8 cellular contexts compared by ENCODE assay signal in genomic region chr2:56009758-56010534, GRCh38.
DNase-seq lines count a peak whose midpoint lies in the region; ATAC-seq and TF ChIP-seq lines count a peak whose summit lies in the region.

No MANE protein-coding gene starts in this region.

- H3K9me3 Mint-ChIP-seq in Calu3 (ENCODE audit: low read depth, unreplicated experiment) = no peaks in the 10 kb centered on the region
- no peaks in the 10 kb centered on the region for H3K9me3 Mint-ChIP-seq in activated T-helper 17 cell treated with anti-CD3 and anti-CD28 coated beads, Interleukin-2, amount 50 U/mL, for 72 hours

- H3K27me3 ChIP-seq in hepatocyte = no peaks in the 10 kb centered on the region
- H3K27me3 ChIP-seq in aorta (ENCODE audit: control insufficient read depth in 1 of 2, insufficient read depth in 2 of 2, low read length in 1 of 2) = no peaks in the 10 kb centered on the region

- CTCF ChIA-PET in Calu3 (lab: Charles Lee) = interaction anchor here (0.7 to 2.3 kb wide), 2 partner anchors 124 to 238 kb away, joined by 3 to 18 read pairs; no protein-coding TSS in a partner anchor

- peak; percentile 69; the same call in 2 of the 3 replicates for ATAC-seq in SK-N-SH treated with all-trans-retinoic acid at 6 μM for 48 hours
- ATAC-seq in aorta (ENCODE audit: low FRiP score) = peak; percentile 68
- ATAC-seq in activated T-helper 17 cell treated with anti-CD3 and anti-CD28 coated beads, Interleukin-2, amount 50 U/mL, for 72 hours (replicated peaks) = no peak

- no peak overlapping the region for H3K27ac Mint-ChIP-seq in Calu3 (ENCODE audit: unreplicated experiment)
- H3K27ac Mint-ChIP-seq in activated T-helper 17 cell treated with anti-CD3 and anti-CD28 coated beads, Interleukin-2, amount 50 U/mL, for 72 hours = no peak overlapping the region

- H3K4me3 Mint-ChIP-seq in Calu3 (ENCODE audit: low read depth, unreplicated experiment) = no peak overlapping the region
- no peak overlapping the region for H3K4me3 Mint-ChIP-seq in activated T-helper 17 cell treated with anti-CD3 and anti-CD28 coated beads, Interleukin-2, amount 50 U/mL, for 72 hours

- H2AFZ ChIP-seq in hepatocyte = no peak overlapping the region

- DNase-seq in Calu3 (no peak), Kasumi-1 (lab: John Stamatoyannopoulos, UW) (peak; percentile 21 to 60), hepatocyte (ENCODE audit: low spot score) (peak; percentile 46), aorta (no peak)
- DNase-seq in stimulated activated CD4-positive, alpha-beta T cell treated with anti-CD3 and anti-CD28 coated beads, Interleukin-1b, Interleukin-23, amount 100 ng/mL, for 48 hours = no peak
- DNase-seq in stimulated activated CD4-positive, alpha-beta T cell treated with anti-CD3 and anti-CD28 coated beads, Interleukin-15, amount 100 ng/mL, for 24 hours = no peak

- H3K4me1 ChIP-seq in hepatocyte (ENCODE audit: insufficient read depth) (peaks cover 3% of the 10 kb centered on the region), aorta (ENCODE audit: control insufficient read depth in 1 of 2, insufficient read depth in 2 of 2, low read length in 2 of 2) (peaks cover 2 to 3% of the 10 kb centered on the region in 2 donors)

- H3K79me2 ChIP-seq in hepatocyte = no peaks in the 10 kb centered on the region

- H3K36me3 Mint-ChIP-seq in Calu3 (ENCODE audit: insufficient read depth, unreplicated experiment) = no peaks in the 10 kb centered on the region
- no peaks in the 10 kb centered on the region for H3K36me3 Mint-ChIP-seq in activated T-helper 17 cell treated with anti-CD3 and anti-CD28 coated beads, Interleukin-2, amount 50 U/mL, for 72 hours (ENCODE audit: low read depth)

- no peak overlapping the region for H3K4me3 ChIP-seq in hepatocyte
- no peak overlapping the region for H3K4me3 ChIP-seq in aorta (ENCODE audit: low read length in 2 of 2)

- H3K36me3 ChIP-seq in hepatocyte (replicated peaks; ENCODE audit: insufficient read depth, low read depth) = no peaks in the 10 kb centered on the region
- H3K36me3 ChIP-seq in aorta (ENCODE audit: control insufficient read depth in 1 of 2, insufficient read depth in 2 of 2, low read length in 1 of 2) = no peaks in the 10 kb centered on the region

- H3K9me2 ChIP-seq in hepatocyte (replicated peaks; ENCODE audit: insufficient read depth) = no peaks in the 10 kb centered on the region

- H3K27ac ChIP-seq in hepatocyte (no peak overlapping the region), aorta (ENCODE audit: low read depth in 1 of 2, low read length in 2 of 2) (no peak overlapping the region)

- no peaks in the 10 kb centered on the region for H3K27me3 Mint-ChIP-seq in Calu3 (ENCODE audit: unreplicated experiment)
- no peaks in the 10 kb centered on the region for H3K27me3 Mint-ChIP-seq in activated T-helper 17 cell treated with anti-CD3 and anti-CD28 coated beads, Interleukin-2, amount 50 U/mL, for 72 hours

- no peak overlapping the region for H3K4me2 ChIP-seq in hepatocyte

- WGBS in hepatocyte (ENCODE audit: low lambda C conversion rate, missing lambda C conversion rate) = 25% methylated on average over 3 of the region's 3 CpGs
- 34 to 36% methylated on average over 3 of the region's 3 CpGs for WGBS in aorta, 2 donors

- no peaks in the 10 kb centered on the region for H4K20me1 ChIP-seq in hepatocyte (ENCODE audit: insufficient read depth, poor library complexity, severe bottlenecking)

- intact Hi-C loops in Calu3 (cut with micrococcal nuclease; ENCODE audit: unreplicated experiment) = loop anchor here (1.0 to 10.0 kb wide), 4 partner anchors 49 to 292 kb away; no protein-coding TSS in a partner anchor
- intact Hi-C loops in aorta (cut with DNase I) = loop anchor here (1.0 to 5.0 kb wide), 5 partner anchors 43 to 293 kb away; no protein-coding TSS in a partner anchor

- no peaks in the 10 kb centered on the region for H3K4me1 Mint-ChIP-seq in Calu3 (ENCODE audit: low read depth, unreplicated experiment)
- H3K4me1 Mint-ChIP-seq in activated T-helper 17 cell treated with anti-CD3 and anti-CD28 coated beads, Interleukin-2, amount 50 U/mL, for 72 hours = no peaks in the 10 kb centered on the region

- BruUV-seq in Calu3 (replicated peaks; lab: Mats Ljungman, UMichigan) = no TSS peak

- H3K9me3 ChIP-seq in hepatocyte (ENCODE audit: low read depth) (no peaks in the 10 kb centered on the region), aorta (ENCODE audit: control insufficient read depth, low read length) (no peaks in the 10 kb centered on the region)

- TF ChIP-seq CTCF in Calu3 (IDR thresholded peaks at IDR 0.05; ENCODE audit: unreplicated experiment) (peak; percentile 26), hepatocyte (IDR thresholded peaks at IDR 0.05; ENCODE audit: poor library complexity) (peak; percentile 81)

TF ChIP-seq in SK-N-SH treated with all-trans-retinoic acid at 6 μM for 48 hours, 23 proteins besides CTCF, POLR2A, EP300 and RAD21:
- TF ChIP-seq ZC3H10 (CRISPR knock-in tag; IDR thresholded peaks at IDR 0.05) = no peak
- no peak for TF ChIP-seq ISL1 (CRISPR knock-in tag; IDR thresholded peaks at IDR 0.05)
- no peak for TF ChIP-seq SNAI2 (CRISPR knock-in tag; IDR thresholded peaks at IDR 0.05)
- no peak for TF ChIP-seq CSDC2 (CRISPR knock-in tag; IDR thresholded peaks at IDR 0.05)
- TF ChIP-seq ZNF565 (CRISPR knock-in tag; conservative IDR thresholded peaks at IDR 0.05; ENCODE audit: low read depth) = no peak
- TF ChIP-seq PATZ1 (CRISPR knock-in tag; IDR thresholded peaks at IDR 0.05; ENCODE audit: borderline replicate concordance) = no peak
- no peak for TF ChIP-seq RARB (CRISPR knock-in tag; IDR thresholded peaks at IDR 0.05)
- TF ChIP-seq ZNF8 (CRISPR knock-in tag; IDR thresholded peaks at IDR 0.05) = no peak
- TF ChIP-seq BACH2 (CRISPR knock-in tag; IDR thresholded peaks at IDR 0.05; ENCODE audit: borderline replicate concordance) = no peak
- no peak for TF ChIP-seq POU6F1 (CRISPR knock-in tag; IDR thresholded peaks at IDR 0.05; ENCODE audit: borderline replicate concordance, low read depth)
- no peak for TF ChIP-seq ZFP30 (CRISPR knock-in tag; IDR thresholded peaks at IDR 0.05)
- no peak for TF ChIP-seq CREB5 (CRISPR knock-in tag; IDR thresholded peaks at IDR 0.05; ENCODE audit: low read depth)

Comparison
In these comparisons a context has a peak if more than half of its experiments do, and no peak if none do; other contexts are left out.
1. DNase-seq: peak in Kasumi-1 (2 of 2) and hepatocyte (single experiment); none in Calu3 (single experiment), aorta (0 of 2), stimulated activated CD4-positive, alpha-beta T cell treated with anti-CD3 and anti-CD28 coated beads, Interleukin-1b, Interleukin-23, amount 100 ng/mL, for 48 hours (single experiment) and stimulated activated CD4-positive, alpha-beta T cell treated with anti-CD3 and anti-CD28 coated beads, Interleukin-15, amount 100 ng/mL, for 24 hours (single experiment).